8 cellular contexts compared by ENCODE assay signal in the genomic region with DNA sequence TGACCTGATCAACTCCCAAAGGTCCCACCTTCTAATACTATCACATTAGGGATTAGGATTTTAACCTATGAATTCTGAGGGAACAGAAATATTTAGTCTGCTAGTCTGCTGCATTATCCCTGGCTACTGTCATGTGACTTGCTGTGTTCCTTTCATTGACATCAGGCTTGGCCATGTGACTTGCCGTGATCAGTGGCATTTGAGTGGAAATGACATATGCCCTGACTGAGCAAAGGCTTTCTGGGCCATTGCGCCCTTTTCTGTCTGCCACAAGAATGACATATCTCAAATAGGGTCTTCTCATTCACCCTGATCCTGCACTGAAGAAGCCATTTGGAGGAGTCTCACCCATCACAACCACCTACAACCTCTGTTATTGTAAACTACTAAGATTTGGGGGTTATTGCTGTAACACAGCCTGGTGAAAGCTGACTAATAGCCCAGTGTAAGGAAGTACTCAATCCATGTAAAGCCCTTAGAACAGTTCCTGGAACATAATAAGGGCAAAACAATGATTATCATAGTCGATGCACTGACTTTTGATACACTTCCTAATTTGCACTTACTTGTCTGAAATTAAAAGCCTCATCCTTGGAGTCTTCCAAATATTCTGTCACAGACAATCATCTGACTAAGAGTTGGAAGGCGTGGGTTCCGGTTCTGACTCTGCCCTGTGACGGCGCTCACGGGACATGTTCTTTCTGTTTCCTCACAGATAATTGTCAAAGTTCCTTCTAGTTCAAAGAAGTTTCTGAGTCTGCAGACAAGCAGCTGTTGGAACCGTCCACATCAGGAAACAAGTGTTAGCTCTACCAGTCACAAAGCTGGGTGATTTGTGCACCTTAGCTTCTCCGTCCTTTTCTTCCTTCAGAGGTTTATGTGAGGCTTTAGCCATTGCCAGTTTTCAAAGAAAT. TPM values are rescaled to one million over a fixed set of nuclear protein-coding genes. Genes with fewer than 3 reads are reported as not detected.
DNase-seq lines count a peak whose midpoint lies in the region; ATAC-seq and TF ChIP-seq lines count a peak whose summit lies in the region.

No MANE protein-coding gene starts in this region.

- CTCF ChIA-PET in activated CD8-positive, alpha-beta T cell treated with anti-CD3 and anti-CD28 coated beads, Interleukin-2, amount 10 ng/mL, durations not matched to agents 7 days and 5 days (lab: Charles Lee), result interaction anchor here (0.7 to 1.8 kb wide), 9 partner anchors 9 to 35 kb away, joined by 3 to 12 read pairs (median 5); a partner anchor contains a TSS

- peak; percentile 72 for DNase-seq in activated CD8-positive, alpha-beta T cell treated with anti-CD3 and anti-CD28 coated beads, Interleukin-2, amount 10 ng/mL, durations not matched to agents 7 days and 5 days
- DNase-seq in fibroblast of mammary gland (ENCODE audit: low read depth) (peak; percentile 5), cortex of kidney (lab: John Stamatoyannopoulos, UW) (no peak), NCI-H226 (no peak), amniotic stem cell (lab: John Stamatoyannopoulos, UW) (no peak)
- DNase-seq in stimulated activated CD4-positive, alpha-beta T cell treated with anti-CD3 and anti-CD28 coated beads, Interleukin-15, amount 100 ng/mL, for 1 hour (ENCODE audit: low read depth in 1 of 2, low spot score in 1 of 2), result peak; percentile 15 to 38

- peaks cover 3% of the 10 kb centered on the region for H3K27me3 Mint-ChIP-seq in activated CD8-positive, alpha-beta T cell treated with anti-CD3 and anti-CD28 coated beads, Interleukin-2, amount 10 ng/mL, durations not matched to agents 7 days and 5 days (ENCODE audit: low read depth)

- peaks cover 37% of the 10 kb centered on the region for H3K4me1 Mint-ChIP-seq in activated CD8-positive, alpha-beta T cell treated with anti-CD3 and anti-CD28 coated beads, Interleukin-2, amount 10 ng/mL, durations not matched to agents 7 days and 5 days (ENCODE audit: low read depth)

- H3K4me3 Mint-ChIP-seq in activated CD8-positive, alpha-beta T cell treated with anti-CD3 and anti-CD28 coated beads, Interleukin-2, amount 10 ng/mL, durations not matched to agents 7 days and 5 days, result peak overlapping the region; percentile 37

- no peaks in the 10 kb centered on the region for H3K36me3 Mint-ChIP-seq in activated CD8-positive, alpha-beta T cell treated with anti-CD3 and anti-CD28 coated beads, Interleukin-2, amount 10 ng/mL, durations not matched to agents 7 days and 5 days (ENCODE audit: low read depth)

- no peak for TF ChIP-seq CTCF in fibroblast of mammary gland (conservative IDR thresholded peaks at IDR 0.05; ENCODE audit: control insufficient read depth, insufficient read depth, low read depth, low read length)

- peak overlapping the region; percentile 83 for H3K27ac Mint-ChIP-seq in activated CD8-positive, alpha-beta T cell treated with anti-CD3 and anti-CD28 coated beads, Interleukin-2, amount 10 ng/mL, durations not matched to agents 7 days and 5 days

- H3K4me3 ChIP-seq in fibroblast of mammary gland (ENCODE audit: control insufficient read depth, low read depth, low read length), result no peak overlapping the region

- ATAC-seq in GM19023 (IDR thresholded peaks at IDR 0.05; ENCODE audit: unreplicated experiment) (peak; percentile 54), HG03520 (IDR thresholded peaks at IDR 0.05; ENCODE audit: unreplicated experiment) (peak; percentile 71)
- ATAC-seq in activated CD8-positive, alpha-beta T cell treated with anti-CD3 and anti-CD28 coated beads, Interleukin-2, amount 10 ng/mL, durations not matched to agents 7 days and 5 days, result peak; percentile 85

- POLR2A ChIA-PET in activated CD8-positive, alpha-beta T cell treated with anti-CD3 and anti-CD28 coated beads, Interleukin-2, amount 10 ng/mL, durations not matched to agents 7 days and 5 days (lab: Charles Lee), result interaction anchor here (1.3 to 1.4 kb wide), 2 partner anchors 33 to 35 kb away, joined by 4 to 7 read pairs; a partner anchor contains a TSS

- H3K9me3 Mint-ChIP-seq in activated CD8-positive, alpha-beta T cell treated with anti-CD3 and anti-CD28 coated beads, Interleukin-2, amount 10 ng/mL, durations not matched to agents 7 days and 5 days (ENCODE audit: insufficient read depth), result no peaks in the 10 kb centered on the region

RNA-seq across cellular contexts. Expression of a gene that starts 33.2 kb away (rescaled TPM):
- 1 to 10 TPM; 2.0 to 2.4 TPM for total RNA-seq in activated CD8-positive, alpha-beta T cell treated with anti-CD3 and anti-CD28 coated beads, Interleukin-2, amount 10 ng/mL, durations not matched to agents 7 days and 5 days

Comparison
In these comparisons a context has a peak if more than half of its experiments do, and no peak if none do; other contexts are left out.
1. DNase-seq: peak in activated CD8-positive, alpha-beta T cell treated with anti-CD3 and anti-CD28 coated beads, Interleukin-2, amount 10 ng/mL, durations not matched to agents 7 days and 5 days (single experiment), fibroblast of mammary gland (single experiment) and stimulated activated CD4-positive, alpha-beta T cell treated with anti-CD3 and anti-CD28 coated beads, Interleukin-15, amount 100 ng/mL, for 1 hour (2 of 2); none in cortex of kidney (single experiment), NCI-H226 (single experiment) and amniotic stem cell (single experiment).
2. Peak in every context shown above with its lines, with median percentiles within 50 percentile points of each other: ATAC-seq.